20 cellular contexts compared by ENCODE assay signal in genomic region chr5:172846249-172846648, GRCh38. TPM values are rescaled to one million over a fixed set of nuclear protein-coding genes. Genes with fewer than 3 reads are reported as not detected.
A peak's percentile ranks its signal among the peaks of the same experiment; 100 is the strongest.
DNase-seq lines count a peak whose midpoint lies in the region; ATAC-seq and TF ChIP-seq lines count a peak whose summit lies in the region.
"Had no signal": no experiment of that assay in that cellular context is flagged by ENCODE, and none has a peak within 500 bp of the region (broad histone marks: within the 10 kb centered on the region; RNA-seq: fewer than 3 reads in every experiment).

No MANE protein-coding gene starts in this region.

- no peaks in the 10 kb centered on the region for H3K27me3 Mint-ChIP-seq in natural killer cell (ENCODE audit: low read depth in 2 of 2)
- H3K27me3 Mint-ChIP-seq in natural killer cell treated with Interleukin-12 subunit alpha and Interleukin-12 subunit beta and Interleukin-15 and Interleukin-18, amount 100 ng/mL, for 72 hours, result no peaks in the 10 kb centered on the region
- H3K27me3 Mint-ChIP-seq: activated T-helper 17 cell treated with anti-CD3 and anti-CD28 coated beads, Interleukin-2, amount 50 U/mL, for 72 hours; dendritic cell treated with granulocyte-macrophage colony-stimulating factor and Interleukin-4, amounts not matched to agents 40 ng/mL and 50 ng/mL, for 4 days had no signal

- TF ChIP-seq POLR2A in vagina (IDR thresholded peaks at IDR 0.05), result no peak

- H3K9ac ChIP-seq in colonic mucosa (ENCODE audit: low read depth in 2 of 2, low read length in 2 of 2), result peak overlapping the region in 1 of 2 donors; percentile 73
- H3K9ac ChIP-seq in mucosa of rectum (ENCODE audit: low read depth in 1 of 2, low read length in 2 of 2), result no peak overlapping the region

- H3K27ac Mint-ChIP-seq in natural killer cell, result peak overlapping the region; percentile 60 to 61
- peak overlapping the region in 1 of 2 donors; percentile 45 for H3K27ac Mint-ChIP-seq in natural killer cell treated with Interleukin-12 subunit alpha and Interleukin-12 subunit beta and Interleukin-15 and Interleukin-18, amount 100 ng/mL, for 72 hours
- H3K27ac Mint-ChIP-seq: activated T-helper 17 cell treated with anti-CD3 and anti-CD28 coated beads, Interleukin-2, amount 50 U/mL, for 72 hours; dendritic cell treated with granulocyte-macrophage colony-stimulating factor and Interleukin-4, amounts not matched to agents 40 ng/mL and 50 ng/mL, for 4 days had no signal

- ATAC-seq in natural killer cell, result no peak
- ATAC-seq in natural killer cell treated with Interleukin-12 subunit alpha and Interleukin-12 subunit beta and Interleukin-15 and Interleukin-18, amount 100 ng/mL, for 72 hours, result no peak
- ATAC-seq: activated T-helper 17 cell treated with anti-CD3 and anti-CD28 coated beads, Interleukin-2, amount 50 U/mL, for 72 hours; left lobe of liver; Right ventricle myocardium inferior had no signal

- H2AFZ ChIP-seq in OCI-LY7 (ENCODE audit: low read length), result no peak overlapping the region

- no peaks in the 10 kb centered on the region for H3K36me3 Mint-ChIP-seq in natural killer cell
- H3K36me3 Mint-ChIP-seq in natural killer cell treated with Interleukin-12 subunit alpha and Interleukin-12 subunit beta and Interleukin-15 and Interleukin-18, amount 100 ng/mL, for 72 hours, result no peaks in the 10 kb centered on the region

- H3K4me1 ChIP-seq in colonic mucosa (peaks cover 27% of the 10 kb centered on the region), mucosa of rectum (ENCODE audit: control insufficient read depth in 2 of 2, insufficient read depth in 2 of 2, low read length in 2 of 2) (peaks cover 36 to 44% of the 10 kb centered on the region in 2 donors), vagina (peaks cover 52% of the 10 kb centered on the region), OCI-LY7 (ENCODE audit: insufficient read depth, low read length, poor library complexity, severe bottlenecking) (peaks cover 24% of the 10 kb centered on the region)

- H3K27ac ChIP-seq in colonic mucosa (peak overlapping the region; percentile 25), mucosa of rectum (ENCODE audit: low read depth in 2 of 2, low read length in 2 of 2) (peak overlapping the region; percentile 48 to 62), vagina (peak overlapping the region; percentile 16), OCI-LY7 (ENCODE audit: low read depth, low read length, poor library complexity, severe bottlenecking) (no peak overlapping the region)
- H3K27ac ChIP-seq: brain microvascular endothelial cell, suprapubic skin had no signal

- TF ChIP-seq CTCF in natural killer cell (IDR thresholded peaks at IDR 0.05) (no peak), colonic mucosa (IDR thresholded peaks at IDR 0.05) (no peak), vagina (IDR thresholded peaks at IDR 0.05) (no peak), OCI-LY7 (conservative IDR thresholded peaks at IDR 0.05; ENCODE audit: low read length) (no peak)

- H3K4me2 ChIP-seq in OCI-LY7 (ENCODE audit: low read length), result no peak overlapping the region

- no TSS peak for BruUV-seq in OCI-LY7 (replicated peaks; lab: Mats Ljungman, UMichigan)

- no peaks in the 10 kb centered on the region for H3K9me3 Mint-ChIP-seq in natural killer cell
- no peaks in the 10 kb centered on the region for H3K9me3 Mint-ChIP-seq in natural killer cell treated with Interleukin-12 subunit alpha and Interleukin-12 subunit beta and Interleukin-15 and Interleukin-18, amount 100 ng/mL, for 72 hours
- H3K9me3 Mint-ChIP-seq: activated T-helper 17 cell treated with anti-CD3 and anti-CD28 coated beads, Interleukin-2, amount 50 U/mL, for 72 hours; dendritic cell treated with granulocyte-macrophage colony-stimulating factor and Interleukin-4, amounts not matched to agents 40 ng/mL and 50 ng/mL, for 4 days had no signal

- H3K9me3 ChIP-seq in colonic mucosa, result no peaks in the 10 kb centered on the region
- H3K9me3 ChIP-seq in mucosa of rectum (ENCODE audit: control insufficient read depth in 2 of 2, low read length in 2 of 2), result no peaks in the 10 kb centered on the region
- no peaks in the 10 kb centered on the region for H3K9me3 ChIP-seq in vagina
- no peaks in the 10 kb centered on the region for H3K9me3 ChIP-seq in OCI-LY7 (ENCODE audit: low read length)
- H3K9me3 ChIP-seq: neutrophil, suprapubic skin had no signal

- H3K79me2 ChIP-seq in OCI-LY7 (ENCODE audit: insufficient read depth, low read depth, low read length), result peaks cover 83% of the 10 kb centered on the region

- peaks cover 39 to 53% of the 10 kb centered on the region in 2 donors for H3K4me1 Mint-ChIP-seq in natural killer cell
- peaks cover 27 to 41% of the 10 kb centered on the region in 2 donors for H3K4me1 Mint-ChIP-seq in natural killer cell treated with Interleukin-12 subunit alpha and Interleukin-12 subunit beta and Interleukin-15 and Interleukin-18, amount 100 ng/mL, for 72 hours (ENCODE audit: low read depth in 2 of 2)

- CTCF ChIA-PET in OCI-LY7 (lab: Charles Lee; ENCODE audit: unreplicated experiment), result no interaction called here

- H3K9me2 ChIP-seq in OCI-LY7 (ENCODE audit: insufficient read depth, low read length), result no peaks in the 10 kb centered on the region

- POLR2A ChIA-PET in OCI-LY7 (lab: Charles Lee), result no interaction called here

- intact Hi-C loops in natural killer cell (cut with micrococcal nuclease), result loop anchor here (5.0 kb wide), 2 partner anchors 36 to 86 kb away; no protein-coding TSS in a partner anchor
- intact Hi-C loops in colonic mucosa (cut with DNase I), result loop anchor here (5.0 kb wide), 1 partner anchor 74 kb away; the partner anchor contains the start of gene DUSP1
- intact Hi-C loops in vagina (cut with DNase I), result no loop called here
- intact Hi-C loops in OCI-LY7 (cut with micrococcal nuclease; ENCODE audit: unreplicated experiment), result no loop called here

- H3K27me3 ChIP-seq in colonic mucosa (no peaks in the 10 kb centered on the region), mucosa of rectum (ENCODE audit: control insufficient read depth in 2 of 2, insufficient read depth in 2 of 2, low read length in 2 of 2) (no peaks in the 10 kb centered on the region), vagina (no peaks in the 10 kb centered on the region)
- H3K27me3 ChIP-seq: brain microvascular endothelial cell, neutrophil, suprapubic skin had no signal

- no peak for DNase-seq in natural killer cell
- no peak for DNase-seq in natural killer cell treated with Interleukin-12 subunit alpha and Interleukin-12 subunit beta and Interleukin-15 and Interleukin-18, amount 100 ng/mL, for 72 hours (ENCODE audit: low spot score)
- DNase-seq in colonic mucosa, result no peak
- no peak for DNase-seq in vagina (ENCODE audit: extremely low spot score in 2 of 2)
- no peak for DNase-seq in inferior parietal cortex (ENCODE audit: extremely low spot score)
- DNase-seq in OCI-LY7 (ENCODE audit: low spot score), result no peak
- no peak for DNase-seq in NAMALWA (ENCODE audit: low spot score)
- DNase-seq: ACHN; brain microvascular endothelial cell; Kasumi-1; NCI-H1105; NCI-H69; stimulated activated CD4-positive, alpha-beta T cell treated with anti-CD3 and anti-CD28 coated beads, Interleukin-4, amount 100 ng/mL, for 4 hours had no signal

- no peak overlapping the region for H3K4me3 Mint-ChIP-seq in natural killer cell
- H3K4me3 Mint-ChIP-seq in natural killer cell treated with Interleukin-12 subunit alpha and Interleukin-12 subunit beta and Interleukin-15 and Interleukin-18, amount 100 ng/mL, for 72 hours, result no peak overlapping the region
- H3K4me3 Mint-ChIP-seq: activated T-helper 17 cell treated with anti-CD3 and anti-CD28 coated beads, Interleukin-2, amount 50 U/mL, for 72 hours; dendritic cell treated with granulocyte-macrophage colony-stimulating factor and Interleukin-4, amounts not matched to agents 40 ng/mL and 50 ng/mL, for 4 days had no signal

- H4K20me1 ChIP-seq in OCI-LY7 (ENCODE audit: insufficient read depth, low read length), result peaks cover 13% of the 10 kb centered on the region

- H3K4me3 ChIP-seq in colonic mucosa (no peak overlapping the region), mucosa of rectum (ENCODE audit: low read length in 2 of 2) (no peak overlapping the region), vagina (no peak overlapping the region), OCI-LY7 (ENCODE audit: low read depth, low read length, poor library complexity, severe bottlenecking) (no peak overlapping the region)
- H3K4me3 ChIP-seq: suprapubic skin had no signal

- no peaks in the 10 kb centered on the region for H3K36me3 ChIP-seq in colonic mucosa
- peaks cover 0 to 16% of the 10 kb centered on the region in 2 donors for H3K36me3 ChIP-seq in mucosa of rectum (ENCODE audit: control insufficient read depth in 2 of 2, insufficient read depth in 2 of 2, low read length in 2 of 2)
- no peaks in the 10 kb centered on the region for H3K36me3 ChIP-seq in vagina
- peaks cover 54% of the 10 kb centered on the region; the same call in 1 of the 2 replicates for H3K36me3 ChIP-seq in OCI-LY7 (ENCODE audit: insufficient read depth, low read length)
- H3K36me3 ChIP-seq: neutrophil, suprapubic skin had no signal

RNA-seq across cellular contexts. Expression of gene ERGIC1, which starts 12.2 kb away (rescaled TPM):
- total RNA-seq in natural killer cell (100 to 1,000 TPM in 2 of 3 donors, 10 to 100 TPM in 1; 86.2 to 126 (median 121) TPM), colonic mucosa (100 to 1,000 TPM; 173 to 191 TPM), vagina (97.2 TPM), OCI-LY7 (2022) (178 and 201 TPM in 2 replicates)
- total RNA-seq in natural killer cell treated with Interleukin-12 subunit alpha and Interleukin-12 subunit beta and Interleukin-15 and Interleukin-18, amount 100 ng/mL, for 72 hours, result 10 to 100 TPM; 50.8 to 51.4 TPM
- total RNA-seq in OCI-LY7 (2014; rRNA removed; shearing (Covaris generic)), result 101 and 125 TPM in 2 replicates

Comparison
In these comparisons a context has a peak if more than half of its experiments do, and no peak if none do; other contexts are left out.
1. intact Hi-C loops: an anchor here in natural killer cell (5.0 kb wide) and colonic mucosa (5.0 kb wide); none called in vagina and OCI-LY7.